ENCODE assay signal across 26 cellular contexts in genomic region chr2:61338447-61338846, GRCh38.
DNase-seq lines count a peak whose midpoint lies in the region; ATAC-seq, FAIRE-seq and TF ChIP-seq lines count a peak whose summit lies in the region.
"Had no signal": no experiment of that assay in that cellular context is flagged by ENCODE, and none has a peak within 500 bp of the region (broad histone marks: within the 10 kb centered on the region; RNA-seq: fewer than 3 reads in every experiment).

No MANE protein-coding gene starts in this region.

- H3K27me3 ChIP-seq in brain microvascular endothelial cell (replicated peaks) = no peaks in the 10 kb centered on the region
- H3K27me3 ChIP-seq: BLaER1 had no signal

- DNase-seq in activated CD8-positive, alpha-beta T cell treated with anti-CD3 and anti-CD28 coated beads for 36 hours = no peak
- no peak for DNase-seq in activated CD8-positive, alpha-beta T cell treated with anti-CD3 and anti-CD28 coated beads, Interleukin-2, amount 10 ng/mL, durations not matched to agents 7 days and 5 days
- DNase-seq in D721Med (ENCODE audit: insufficient read length, low spot score) = no peak
- DNase-seq in frontal cortex (ENCODE audit: low spot score in 2 of 2) = no peak
- DNase-seq in brain microvascular endothelial cell = no peak
- DNase-seq: Caco-2; CD4-positive, CD25-positive, alpha-beta regulatory T cell; CD8-positive, alpha-beta T cell; DMS 273 treated with DMSO at 0.1 percent for 48 hours; DMS79; EL; GDM1; GOT3; HFFc6 had no signal

- POLR2A ChIA-PET in activated CD8-positive, alpha-beta T cell treated with anti-CD3 and anti-CD28 coated beads for 36 hours (lab: Charles Lee) = no interaction called here
- POLR2A ChIA-PET in activated CD8-positive, alpha-beta T cell treated with anti-CD3 and anti-CD28 coated beads, Interleukin-2, amount 10 ng/mL, durations not matched to agents 7 days and 5 days (lab: Charles Lee) = no interaction called here

- no peaks in the 10 kb centered on the region for H3K27me3 Mint-ChIP-seq in activated CD8-positive, alpha-beta T cell treated with anti-CD3 and anti-CD28 coated beads for 36 hours
- no peaks in the 10 kb centered on the region for H3K27me3 Mint-ChIP-seq in activated CD8-positive, alpha-beta T cell treated with anti-CD3 and anti-CD28 coated beads, Interleukin-2, amount 10 ng/mL, durations not matched to agents 7 days and 5 days (ENCODE audit: low read depth)
- H3K27me3 Mint-ChIP-seq in activated T-helper 17 cell treated with anti-CD3 and anti-CD28 coated beads, Interleukin-2, amount 50 U/mL, for 72 hours = no peaks in the 10 kb centered on the region
- H3K27me3 Mint-ChIP-seq: B cell; CD4-positive, CD25-positive, alpha-beta regulatory T cell had no signal

- FAIRE-seq in D721Med (lab: Jason Lieb, UNC) (peak; percentile 11), frontal cortex (lab: Jason Lieb, UNC) (peak; percentile 43)
- FAIRE-seq: A204.1, GM12878, GM19239, H54 had no signal

- H3K36me3 Mint-ChIP-seq in activated CD8-positive, alpha-beta T cell treated with anti-CD3 and anti-CD28 coated beads for 36 hours (ENCODE audit: low read depth) = peaks cover 35% of the 10 kb centered on the region
- H3K36me3 Mint-ChIP-seq in activated CD8-positive, alpha-beta T cell treated with anti-CD3 and anti-CD28 coated beads, Interleukin-2, amount 10 ng/mL, durations not matched to agents 7 days and 5 days (ENCODE audit: low read depth) = peaks cover 41% of the 10 kb centered on the region
- H3K36me3 Mint-ChIP-seq in activated T-helper 17 cell treated with anti-CD3 and anti-CD28 coated beads, Interleukin-2, amount 50 U/mL, for 72 hours (ENCODE audit: low read depth) = peaks cover 98% of the 10 kb centered on the region

- CTCF ChIA-PET in activated CD8-positive, alpha-beta T cell treated with anti-CD3 and anti-CD28 coated beads for 36 hours (lab: Charles Lee) = no interaction called here
- CTCF ChIA-PET in activated CD8-positive, alpha-beta T cell treated with anti-CD3 and anti-CD28 coated beads, Interleukin-2, amount 10 ng/mL, durations not matched to agents 7 days and 5 days (lab: Charles Lee) = no interaction called here

- H3K27ac Mint-ChIP-seq in activated CD8-positive, alpha-beta T cell treated with anti-CD3 and anti-CD28 coated beads for 36 hours = peak overlapping the region; percentile 2
- H3K27ac Mint-ChIP-seq in activated CD8-positive, alpha-beta T cell treated with anti-CD3 and anti-CD28 coated beads, Interleukin-2, amount 10 ng/mL, durations not matched to agents 7 days and 5 days = no peak overlapping the region
- peak overlapping the region; percentile 9 for H3K27ac Mint-ChIP-seq in activated T-helper 17 cell treated with anti-CD3 and anti-CD28 coated beads, Interleukin-2, amount 50 U/mL, for 72 hours
- H3K27ac Mint-ChIP-seq: B cell; CD8-positive, alpha-beta T cell; HFFc6 had no signal

- TF ChIP-seq CTCF in activated CD8-positive, alpha-beta T cell treated with anti-CD3 and anti-CD28 coated beads for 36 hours (IDR thresholded peaks at IDR 0.05) = no peak
- TF ChIP-seq CTCF in D721Med (IDR thresholded peaks at IDR 0.05; ENCODE audit: insufficient read depth, missing control alignments) (no peak), brain microvascular endothelial cell (IDR thresholded peaks at IDR 0.05; ENCODE audit: low read depth, low read length, missing control alignments) (no peak)

- H3K27ac ChIP-seq in brain microvascular endothelial cell = no peak overlapping the region
- H3K27ac ChIP-seq: 22Rv1, BLaER1, C4-2B had no signal

- intact Hi-C loops in activated CD8-positive, alpha-beta T cell treated with anti-CD3 and anti-CD28 coated beads for 36 hours (cut with micrococcal nuclease) = no loop called here

- no peak overlapping the region for H3K4me3 Mint-ChIP-seq in activated CD8-positive, alpha-beta T cell treated with anti-CD3 and anti-CD28 coated beads for 36 hours
- no peak overlapping the region for H3K4me3 Mint-ChIP-seq in activated CD8-positive, alpha-beta T cell treated with anti-CD3 and anti-CD28 coated beads, Interleukin-2, amount 10 ng/mL, durations not matched to agents 7 days and 5 days
- no peak overlapping the region for H3K4me3 Mint-ChIP-seq in activated T-helper 17 cell treated with anti-CD3 and anti-CD28 coated beads, Interleukin-2, amount 50 U/mL, for 72 hours
- H3K4me3 Mint-ChIP-seq: B cell; CD4-positive, CD25-positive, alpha-beta regulatory T cell; CD8-positive, alpha-beta T cell; HFFc6 had no signal

- in situ Hi-C loops in brain microvascular endothelial cell (cut with HindIII; ENCODE audit: low pct_ligation_motif_present, low sequenced_read_pairs) = no loop called here

- ATAC-seq in activated CD8-positive, alpha-beta T cell treated with anti-CD3 and anti-CD28 coated beads for 36 hours = no peak
- ATAC-seq in activated CD8-positive, alpha-beta T cell treated with anti-CD3 and anti-CD28 coated beads, Interleukin-2, amount 10 ng/mL, durations not matched to agents 7 days and 5 days = no peak
- ATAC-seq in activated T-helper 17 cell treated with anti-CD3 and anti-CD28 coated beads, Interleukin-2, amount 50 U/mL, for 72 hours (replicated peaks) = peak; percentile 53
- no peak for ATAC-seq in GM21723 (IDR thresholded peaks at IDR 0.05; ENCODE audit: unreplicated experiment)
- no peak for ATAC-seq in HG03565 (IDR thresholded peaks at IDR 0.05; ENCODE audit: unreplicated experiment)
- ATAC-seq: CD8-positive, alpha-beta T cell; GM12878 had no signal

- H3K9me3 Mint-ChIP-seq in activated CD8-positive, alpha-beta T cell treated with anti-CD3 and anti-CD28 coated beads for 36 hours = no peaks in the 10 kb centered on the region
- H3K9me3 Mint-ChIP-seq in activated CD8-positive, alpha-beta T cell treated with anti-CD3 and anti-CD28 coated beads, Interleukin-2, amount 10 ng/mL, durations not matched to agents 7 days and 5 days (ENCODE audit: insufficient read depth) = no peaks in the 10 kb centered on the region
- no peaks in the 10 kb centered on the region for H3K9me3 Mint-ChIP-seq in activated T-helper 17 cell treated with anti-CD3 and anti-CD28 coated beads, Interleukin-2, amount 50 U/mL, for 72 hours
- H3K9me3 Mint-ChIP-seq: CD4-positive, CD25-positive, alpha-beta regulatory T cell; CD8-positive, alpha-beta T cell; HFFc6 had no signal

- H3K4me1 Mint-ChIP-seq in activated CD8-positive, alpha-beta T cell treated with anti-CD3 and anti-CD28 coated beads for 36 hours (ENCODE audit: low read depth) = peaks cover 10% of the 10 kb centered on the region
- H3K4me1 Mint-ChIP-seq in activated CD8-positive, alpha-beta T cell treated with anti-CD3 and anti-CD28 coated beads, Interleukin-2, amount 10 ng/mL, durations not matched to agents 7 days and 5 days (ENCODE audit: low read depth) = no peaks in the 10 kb centered on the region
- peaks cover 6% of the 10 kb centered on the region for H3K4me1 Mint-ChIP-seq in activated T-helper 17 cell treated with anti-CD3 and anti-CD28 coated beads, Interleukin-2, amount 50 U/mL, for 72 hours

- peaks cover 22% of the 10 kb centered on the region for H3K36me3 ChIP-seq in brain microvascular endothelial cell (replicated peaks)

- H3K4me3 ChIP-seq in brain microvascular endothelial cell (ENCODE audit: low read depth, low read length) = no peak overlapping the region
- H3K4me3 ChIP-seq: BLaER1, GM12878, HAP-1 had no signal
